ENCODE assay signal across 14 cellular contexts in genomic region chr7:40829201-40829600, GRCh38.
"Had no signal": no experiment of that assay in that cellular context is flagged by ENCODE, and none has a peak within 500 bp of the region (broad histone marks: within the 10 kb centered on the region; RNA-seq: fewer than 3 reads in every experiment).

No MANE protein-coding gene starts in this region.

- ATAC-seq: heart right ventricle, upper lobe of right lung had no signal

- H3K4me3 ChIP-seq: dorsolateral prefrontal cortex, heart right ventricle, right atrium auricular region, sigmoid colon, upper lobe of right lung had no signal

- H3K27ac ChIP-seq: dorsolateral prefrontal cortex, heart right ventricle, right atrium auricular region, upper lobe of right lung had no signal

- H3K27me3 ChIP-seq: dorsolateral prefrontal cortex, heart right ventricle, right atrium auricular region, sigmoid colon, upper lobe of right lung had no signal

- H3K36me3 ChIP-seq: heart right ventricle, right atrium auricular region, sigmoid colon, upper lobe of right lung had no signal

- DNase-seq: central memory CD4-positive, alpha-beta T cell; cortex of kidney; dorsolateral prefrontal cortex; effector CD8-positive, alpha-beta T cell; heart right ventricle; kidney glomerular epithelial cell; mammary epithelial cell; naive B cell; sigmoid colon; small intestine; stimulated activated CD4-positive, alpha-beta T cell treated with anti-CD3 and anti-CD28 coated beads, Interleukin-12 subunit alpha, Interleukin-12 subunit beta, amount 100 ng/mL, for 4 hours; stimulated activated naive CD4-positive, alpha-beta T cell treated with Interleukin-2 at 50 U/mL for 16 hours; upper lobe of right lung had no signal
